7 cellular contexts compared by ENCODE assay signal in the genomic region with DNA sequence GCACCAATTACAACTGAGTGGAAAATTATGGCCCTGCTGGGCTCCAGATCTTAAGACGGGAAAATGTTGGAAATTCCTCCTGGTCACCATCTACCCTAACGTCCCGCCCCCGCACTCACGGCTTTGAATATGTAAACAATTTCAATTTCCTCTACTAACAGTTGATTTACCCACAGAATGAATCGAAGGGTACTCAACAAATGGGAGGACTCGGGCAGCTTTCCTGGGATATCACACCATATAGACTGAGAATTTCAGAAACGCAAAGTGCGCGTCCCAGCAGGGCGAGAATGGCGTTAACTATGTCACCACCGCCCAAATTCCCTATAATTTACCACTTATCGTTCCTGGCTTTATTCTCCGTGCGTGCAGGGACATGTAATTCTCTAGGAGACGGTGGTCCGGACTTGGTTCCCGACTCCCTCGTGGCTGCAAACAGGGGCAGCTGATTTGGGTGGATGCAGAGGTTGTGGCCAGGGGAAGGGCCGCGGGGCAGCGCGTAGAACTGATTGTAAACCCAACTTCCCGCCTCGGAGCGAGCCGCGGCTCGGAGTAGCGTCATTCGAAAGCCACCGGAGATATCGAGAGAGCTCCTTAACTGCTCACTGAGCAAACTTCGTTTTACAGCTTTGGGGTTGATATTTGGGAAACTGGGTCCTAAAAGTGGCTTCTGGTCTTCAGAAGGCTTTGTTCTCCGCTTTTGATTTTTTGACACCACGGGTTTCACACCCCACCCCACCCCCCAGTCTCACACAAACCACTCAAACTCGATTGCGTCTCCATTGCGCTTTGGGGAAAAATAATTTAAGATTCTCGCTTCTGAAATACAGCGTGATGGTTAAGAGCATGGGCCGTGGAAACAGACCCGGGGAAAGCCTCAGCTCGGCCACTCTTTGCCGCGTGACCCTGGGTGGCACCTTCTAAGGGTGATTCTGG. TPM values are rescaled to one million over a fixed set of nuclear protein-coding genes. Genes with fewer than 3 reads are reported as not detected.
DNase-seq lines count a peak whose midpoint lies in the region; ATAC-seq and TF ChIP-seq lines count a peak whose summit lies in the region.

No MANE protein-coding gene starts in this region.

- H3K4me3 ChIP-seq in epithelial cell of esophagus (ENCODE audit: low read length) (peak overlapping the region; percentile 64), neural progenitor cell (peak overlapping the region; percentile 40)

- peak overlapping the region; percentile 92 for H3K4me3 Mint-ChIP-seq in neural progenitor cell

- peak; percentile 6 for DNase-seq in NCI-H748 treated with DMSO at 0.1 percent for 48 hours (lab: John Stamatoyannopoulos, UW)
- peak; percentile 54 for DNase-seq in epithelial cell of esophagus (ENCODE audit: low read depth)
- peak; percentile 79 for DNase-seq in neural progenitor cell (ENCODE audit: low spot score)
- DNase-seq in NCI-H345 (lab: John Stamatoyannopoulos, UW): no peak
- DNase-seq in NCI-H446 treated with DMSO at 0.1 percent for 48 hours (lab: John Stamatoyannopoulos, UW): no peak

- peak; percentile 55 for ATAC-seq in GM19438 (IDR thresholded peaks at IDR 0.05; ENCODE audit: low read depth, unreplicated experiment)
- no peak for ATAC-seq in HG03442 (IDR thresholded peaks at IDR 0.05; ENCODE audit: unreplicated experiment)

- peaks cover 15% of the 10 kb centered on the region for H3K9me3 Mint-ChIP-seq in neural progenitor cell

- peak overlapping the region; percentile 70 for H3K4me2 ChIP-seq in neural progenitor cell

- H3K4me1 Mint-ChIP-seq in neural progenitor cell: peaks cover 21% of the 10 kb centered on the region

- H3K36me3 Mint-ChIP-seq in neural progenitor cell: no peaks in the 10 kb centered on the region

- no peaks in the 10 kb centered on the region for H3K79me2 ChIP-seq in neural progenitor cell (ENCODE audit: low read depth)

- peak overlapping the region; percentile 74 for H2AFZ ChIP-seq in neural progenitor cell (replicated peaks)

- no peaks in the 10 kb centered on the region for H3K9me3 ChIP-seq in neural progenitor cell (ENCODE audit: low read depth)

- H3K27me3 ChIP-seq in neural progenitor cell: peaks cover 98% of the 10 kb centered on the region

- H3F3A ChIP-seq in neural progenitor cell (ENCODE audit: low read depth): peaks cover 33% of the 10 kb centered on the region

- H3K27me3 Mint-ChIP-seq in neural progenitor cell (ENCODE audit: insufficient read depth, low read depth): peaks cover 55% of the 10 kb centered on the region

- no peaks in the 10 kb centered on the region for H3K36me3 ChIP-seq in neural progenitor cell

- peaks cover 10% of the 10 kb centered on the region for H3K4me1 ChIP-seq in neural progenitor cell

- no peak overlapping the region for H3K27ac ChIP-seq in neural progenitor cell

- H3K9ac ChIP-seq in neural progenitor cell: no peak overlapping the region

- H3K27ac Mint-ChIP-seq in neural progenitor cell: no peak overlapping the region

- no peak for TF ChIP-seq CTCF in epithelial cell of esophagus (IDR thresholded peaks at IDR 0.05; ENCODE audit: insufficient read depth, low read depth, low read length, missing control alignments)
- no peak for TF ChIP-seq CTCF in neural progenitor cell (IDR thresholded peaks at IDR 0.05)

- no peaks in the 10 kb centered on the region for H4K20me1 ChIP-seq in neural progenitor cell (ENCODE audit: low read depth)

RNA-seq across cellular contexts. Expression of gene ZSCAN9, which starts 17.6 kb away (rescaled TPM):
- 34.6 and 34.7 TPM in 2 replicates for total RNA-seq in neural progenitor cell (ENCODE audit: low replicate concordance)

RNA-seq across cellular contexts. Expression of gene ZKSCAN4, which starts 44.6 kb away (rescaled TPM):
- 5.9 and 9.8 TPM in 2 replicates for total RNA-seq in neural progenitor cell (ENCODE audit: low replicate concordance)

RNA-seq across cellular contexts. Expression of gene NKAPL, which starts 51.6 kb away (rescaled TPM):
- not detected in 2 replicates for total RNA-seq in neural progenitor cell (ENCODE audit: low replicate concordance)

RNA-seq across cellular contexts. Expression of gene ZSCAN26, which starts 59.4 kb away (rescaled TPM):
- total RNA-seq in neural progenitor cell (ENCODE audit: low replicate concordance): 36.8 and 40.5 TPM in 2 replicates

Comparison
In these comparisons a context has a peak if more than half of its experiments do, and no peak if none do; other contexts are left out.
1. DNase-seq: peak in NCI-H748 treated with DMSO at 0.1 percent for 48 hours (single experiment), epithelial cell of esophagus (single experiment) and neural progenitor cell (single experiment); none in NCI-H345 (single experiment) and NCI-H446 treated with DMSO at 0.1 percent for 48 hours (single experiment).